Comparison of ENCODE assay signal across 22 cellular contexts in the genomic region with DNA sequence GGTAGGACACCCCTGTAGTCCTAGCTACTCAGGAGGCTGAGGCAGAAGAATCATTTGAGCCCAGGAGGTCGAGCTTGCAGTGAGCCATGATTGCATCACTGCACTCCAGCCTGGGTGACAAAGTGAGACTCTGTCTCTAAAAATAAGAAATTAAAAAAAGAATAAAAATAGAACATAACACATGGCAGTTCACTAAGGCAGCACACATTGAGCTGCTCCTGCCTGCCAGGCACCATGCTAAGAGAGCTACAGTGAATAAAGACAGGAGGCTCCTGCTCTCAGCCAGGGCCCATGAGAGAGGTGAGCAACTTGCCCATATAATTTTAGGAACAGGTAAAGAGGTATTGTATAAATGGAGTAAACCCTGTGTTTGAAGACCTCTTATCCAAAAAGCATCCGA.
"Had no signal": no experiment of that assay in that cellular context is flagged by ENCODE, and none has a peak within 500 bp of the region (broad histone marks: within the 10 kb centered on the region; RNA-seq: fewer than 3 reads in every experiment).

No MANE protein-coding gene starts in this region.

- H3K4me3 ChIP-seq: MG63, SK-N-MC had no signal

- H3K27me3 ChIP-seq: brain microvascular endothelial cell, MG63 had no signal

- ATAC-seq: activated T-cell treated with anti-CD3 and anti-CD28 coated beads, Interleukin-2, amount 50 U/mL, for 4 hours; PC-3; T-cell had no signal

- H3K27ac ChIP-seq: brain microvascular endothelial cell, SK-N-MC, VCaP had no signal

- DNase-seq: activated CD4-positive, alpha-beta memory T cell treated with anti-CD3 and anti-CD28 coated beads for 36 hours; activated CD4-positive, alpha-beta T cell treated with anti-CD3 and anti-CD28 coated beads, Interleukin-2, amount 10 ng/mL, durations not matched to agents 7 days and 5 days; activated CD4-positive, CD25-positive, alpha-beta regulatory T cell; activated CD8-positive, alpha-beta memory T cell treated with anti-CD3 and anti-CD28 coated beads for 24 hours; activated gamma-delta T cell; activated naive CD4-positive, alpha-beta T cell treated with anti-CD3 and anti-CD28 coated beads for 36 hours; activated T-cell treated with anti-CD3 and anti-CD28 coated beads, Interleukin-2, amount 50 U/mL, for 4 hours; amygdala; brain microvascular endothelial cell; MG63; NCI-H1105 treated with DMSO at 0.1 percent for 48 hours; NCI-H1436 treated with DMSO at 0.1 percent for 48 hours; NCI-H187; NCI-H2081; NCI-H510A treated with DMSO at 0.1 percent for 48 hours; NCI-H69; PC-3; T-cell; T-helper 2 cell; T1000 had no signal

- H3K9me3 ChIP-seq: MG63 had no signal

- H3K36me3 ChIP-seq: brain microvascular endothelial cell, MG63 had no signal
